In genomic region chr17:57984936-57985674, GRCh38 we compare ENCODE assay signal across 9 cellular contexts. TPM values are rescaled to one million over a fixed set of nuclear protein-coding genes. Genes with fewer than 3 reads are reported as not detected.
DNase-seq lines count a peak whose midpoint lies in the region; ATAC-seq and TF ChIP-seq lines count a peak whose summit lies in the region.
"Had no signal": no experiment of that assay in that cellular context is flagged by ENCODE, and none has a peak within 500 bp of the region (broad histone marks: within the 10 kb centered on the region; RNA-seq: fewer than 3 reads in every experiment).

No MANE protein-coding gene starts in this region.

- H3K4me1 ChIP-seq in gastroesophageal sphincter (peaks cover 27 to 80% (median 39%) of the 10 kb centered on the region in 3 donors), skeletal muscle tissue (ENCODE audit: control insufficient read depth in 3 of 3, insufficient read depth in 3 of 3, low read length in 3 of 3) (peaks cover 61 to 72% (median 62%) of the 10 kb centered on the region in 3 donors)

- no peaks in the 10 kb centered on the region for H3K9me2 ChIP-seq in SU-DHL-6 (replicated peaks; ENCODE audit: insufficient read depth, low read length)

- H3K9me3 ChIP-seq in SU-DHL-6 (ENCODE audit: insufficient read depth, low read length) (no peaks in the 10 kb centered on the region), gastroesophageal sphincter (no peaks in the 10 kb centered on the region), skeletal muscle tissue (ENCODE audit: control insufficient read depth in 3 of 3, low read length in 3 of 3) (no peaks in the 10 kb centered on the region)

- peaks cover 52% of the 10 kb centered on the region for H3K79me2 ChIP-seq in SU-DHL-6 (ENCODE audit: insufficient read depth, low read length)

- H3F3A ChIP-seq in SU-DHL-6 (ENCODE audit: insufficient read depth), result peaks cover 16% of the 10 kb centered on the region

- H3K36me3 ChIP-seq in SU-DHL-6 (ENCODE audit: low read length), result peaks cover 3% of the 10 kb centered on the region; the same call in 1 of the 2 replicates
- H3K36me3 ChIP-seq in gastroesophageal sphincter, result peaks cover 4 to 21% of the 10 kb centered on the region in 2 donors
- peaks cover 5 to 20% (median 11%) of the 10 kb centered on the region in 3 donors for H3K36me3 ChIP-seq in skeletal muscle tissue (ENCODE audit: control insufficient read depth in 3 of 3, insufficient read depth in 3 of 3, low read length in 3 of 3)

- no peak for DNase-seq in T-helper 2 cell treated with Interferon-gamma antibody and Interleukin-4, amounts not matched to agents 5 μg/mL and 100 μg/mL, for 36 hours (ENCODE audit: low spot score)
- DNase-seq in T-helper 2 cell, result no peak
- no peak for DNase-seq in head of caudate nucleus
- no peak for DNase-seq in stimulated activated naive CD4-positive, alpha-beta T cell treated with Interleukin-2 at 50 U/mL for 16 hours (lab: John Stamatoyannopoulos, UW)
- DNase-seq: activated CD4-positive, alpha-beta T cell treated with anti-CD3 and anti-CD28 coated beads, Interleukin-2, amount 50 U/mL, for 48 hours had no signal

- intact Hi-C loops in head of caudate nucleus (cut with DNase I), result no loop called here

- TF ChIP-seq CTCF in SU-DHL-6 (IDR thresholded peaks at IDR 0.05; ENCODE audit: insufficient read depth, low read length, poor library complexity, severe bottlenecking) (no peak), gastroesophageal sphincter (IDR thresholded peaks at IDR 0.05) (no peak)

- peaks cover 46% of the 10 kb centered on the region for H3K36me3 Mint-ChIP-seq in T-helper 2 cell treated with Interferon-gamma antibody and Interleukin-4, amounts not matched to agents 5 μg/mL and 100 μg/mL, for 36 hours (ENCODE audit: low read depth)

- H3K27ac Mint-ChIP-seq in T-helper 2 cell treated with Interferon-gamma antibody and Interleukin-4, amounts not matched to agents 5 μg/mL and 100 μg/mL, for 36 hours, result no peak overlapping the region

- H3K4me3 ChIP-seq in SU-DHL-6 (ENCODE audit: insufficient read depth, low read length, poor library complexity, severe bottlenecking) (no peak overlapping the region), gastroesophageal sphincter (peak overlapping the region; percentile 86), skeletal muscle tissue (ENCODE audit: low read length in 3 of 3) (peak overlapping the region; percentile 22 to 42 (median 38))

- 24 to 35% methylated on average over 4 of the region's 4 CpGs for WGBS in gastroesophageal sphincter (ENCODE audit: low coverage in 1 of 2), 2 donors

- peaks cover 63% of the 10 kb centered on the region for H3K4me1 Mint-ChIP-seq in T-helper 2 cell treated with Interferon-gamma antibody and Interleukin-4, amounts not matched to agents 5 μg/mL and 100 μg/mL, for 36 hours (ENCODE audit: low read depth)

- TF ChIP-seq EP300 in gastroesophageal sphincter (IDR thresholded peaks at IDR 0.05), result no peak

- no peak overlapping the region for H2AFZ ChIP-seq in SU-DHL-6 (ENCODE audit: low read depth, low read length, severe bottlenecking)

- H3K27me3 Mint-ChIP-seq in T-helper 2 cell treated with Interferon-gamma antibody and Interleukin-4, amounts not matched to agents 5 μg/mL and 100 μg/mL, for 36 hours (ENCODE audit: low read depth), result no peaks in the 10 kb centered on the region

- TF ChIP-seq POLR2A in gastroesophageal sphincter (IDR thresholded peaks at IDR 0.05), result no peak

- ATAC-seq in gastroesophageal sphincter, result no peak
- ATAC-seq in GM21390 (IDR thresholded peaks at IDR 0.05; ENCODE audit: unreplicated experiment), result no peak

- H3K9ac ChIP-seq in SU-DHL-6 (ENCODE audit: low read length) (no peak overlapping the region), skeletal muscle tissue (ENCODE audit: low read depth in 1 of 3, low read length in 3 of 3) (peak overlapping the region in 2 of 3 donors; percentile 75 to 91)

- peaks cover 33% of the 10 kb centered on the region for H4K20me1 ChIP-seq in SU-DHL-6 (ENCODE audit: low read depth, low read length)

- H3K27me3 ChIP-seq in SU-DHL-6 (ENCODE audit: low read length) (no peaks in the 10 kb centered on the region), gastroesophageal sphincter (no peaks in the 10 kb centered on the region), skeletal muscle tissue (ENCODE audit: control insufficient read depth in 3 of 3, insufficient read depth in 3 of 3, low read length in 3 of 3) (no peaks in the 10 kb centered on the region)

- H3K27ac ChIP-seq in SU-DHL-6 (ENCODE audit: low read depth, low read length), result no peak overlapping the region
- H3K27ac ChIP-seq in gastroesophageal sphincter, result peak overlapping the region; percentile 77 to 98 (median 95)
- no peak overlapping the region for H3K27ac ChIP-seq in skeletal muscle tissue (ENCODE audit: low read depth, low read length)

- no peaks in the 10 kb centered on the region for H3K9me3 Mint-ChIP-seq in T-helper 2 cell treated with Interferon-gamma antibody and Interleukin-4, amounts not matched to agents 5 μg/mL and 100 μg/mL, for 36 hours

- H3K4me3 Mint-ChIP-seq in T-helper 2 cell treated with Interferon-gamma antibody and Interleukin-4, amounts not matched to agents 5 μg/mL and 100 μg/mL, for 36 hours, result peak overlapping the region; percentile 56

- H3K4me2 ChIP-seq in SU-DHL-6 (ENCODE audit: low read depth, low read length, poor library complexity, severe bottlenecking), result peak overlapping the region; percentile 87

RNA-seq across cellular contexts. Expression of gene VEZF1, which starts 2.9 kb away (rescaled TPM):
- total RNA-seq in gastroesophageal sphincter, result 100 to 1,000 TPM; 115 to 148 (median 132) TPM
- total RNA-seq in skeletal muscle tissue, result 30.3 TPM

RNA-seq across cellular contexts. Expression of gene SRSF1, which starts 21.9 kb away (rescaled TPM):
- total RNA-seq in gastroesophageal sphincter (100 to 1,000 TPM; 139 to 240 (median 198) TPM), skeletal muscle tissue (224 TPM)

RNA-seq across cellular contexts. Expression of gene CUEDC1, which starts 29.9 kb away (rescaled TPM):
- total RNA-seq in gastroesophageal sphincter (10 to 100 TPM; 35.7 to 60.3 (median 45.6) TPM), skeletal muscle tissue (10.4 TPM)

Comparison
In these comparisons a context has a peak if more than half of its experiments do, and no peak if none do; other contexts are left out.
1. H3K27ac ChIP-seq: peak in gastroesophageal sphincter (4 of 4); none in SU-DHL-6 (single experiment) and skeletal muscle tissue (single experiment).